In the genomic region with DNA sequence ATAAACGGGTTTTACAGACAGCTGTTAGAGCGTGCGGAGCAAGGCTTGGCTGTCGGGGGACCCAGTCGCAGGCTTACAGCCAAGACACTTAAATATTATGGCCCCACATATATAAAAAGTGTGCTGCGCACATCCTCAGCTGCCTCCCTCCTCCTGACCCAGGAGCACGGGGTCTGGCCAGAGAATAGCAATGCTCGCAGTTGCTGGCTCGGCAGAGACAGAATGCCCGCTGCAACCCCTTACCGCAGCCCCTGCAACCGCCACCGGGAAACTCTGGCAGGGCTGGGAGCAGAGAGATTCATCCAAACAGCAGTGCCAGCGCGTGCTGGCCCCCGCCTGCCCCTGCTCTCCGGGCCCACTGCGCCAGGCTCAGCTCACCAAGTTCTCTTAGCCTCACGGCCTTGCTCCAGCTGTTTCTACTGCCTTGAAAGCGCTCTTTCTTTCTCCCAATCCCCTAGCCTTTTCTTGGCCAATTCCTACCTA, we compare ENCODE assay signal across 1 cellular context.
TF ChIP-seq lines count a peak whose summit lies in the region.

No MANE protein-coding gene starts in this region.

TF ChIP-seq in GM23338, 12 proteins besides CTCF, POLR2A, EP300 and RAD21 (continued from another document):
- TF ChIP-seq ZNF331 (CRISPR knock-in tag; IDR thresholded peaks at IDR 0.05; ENCODE audit: low read depth), result no peak
- TF ChIP-seq, protein P1, sequence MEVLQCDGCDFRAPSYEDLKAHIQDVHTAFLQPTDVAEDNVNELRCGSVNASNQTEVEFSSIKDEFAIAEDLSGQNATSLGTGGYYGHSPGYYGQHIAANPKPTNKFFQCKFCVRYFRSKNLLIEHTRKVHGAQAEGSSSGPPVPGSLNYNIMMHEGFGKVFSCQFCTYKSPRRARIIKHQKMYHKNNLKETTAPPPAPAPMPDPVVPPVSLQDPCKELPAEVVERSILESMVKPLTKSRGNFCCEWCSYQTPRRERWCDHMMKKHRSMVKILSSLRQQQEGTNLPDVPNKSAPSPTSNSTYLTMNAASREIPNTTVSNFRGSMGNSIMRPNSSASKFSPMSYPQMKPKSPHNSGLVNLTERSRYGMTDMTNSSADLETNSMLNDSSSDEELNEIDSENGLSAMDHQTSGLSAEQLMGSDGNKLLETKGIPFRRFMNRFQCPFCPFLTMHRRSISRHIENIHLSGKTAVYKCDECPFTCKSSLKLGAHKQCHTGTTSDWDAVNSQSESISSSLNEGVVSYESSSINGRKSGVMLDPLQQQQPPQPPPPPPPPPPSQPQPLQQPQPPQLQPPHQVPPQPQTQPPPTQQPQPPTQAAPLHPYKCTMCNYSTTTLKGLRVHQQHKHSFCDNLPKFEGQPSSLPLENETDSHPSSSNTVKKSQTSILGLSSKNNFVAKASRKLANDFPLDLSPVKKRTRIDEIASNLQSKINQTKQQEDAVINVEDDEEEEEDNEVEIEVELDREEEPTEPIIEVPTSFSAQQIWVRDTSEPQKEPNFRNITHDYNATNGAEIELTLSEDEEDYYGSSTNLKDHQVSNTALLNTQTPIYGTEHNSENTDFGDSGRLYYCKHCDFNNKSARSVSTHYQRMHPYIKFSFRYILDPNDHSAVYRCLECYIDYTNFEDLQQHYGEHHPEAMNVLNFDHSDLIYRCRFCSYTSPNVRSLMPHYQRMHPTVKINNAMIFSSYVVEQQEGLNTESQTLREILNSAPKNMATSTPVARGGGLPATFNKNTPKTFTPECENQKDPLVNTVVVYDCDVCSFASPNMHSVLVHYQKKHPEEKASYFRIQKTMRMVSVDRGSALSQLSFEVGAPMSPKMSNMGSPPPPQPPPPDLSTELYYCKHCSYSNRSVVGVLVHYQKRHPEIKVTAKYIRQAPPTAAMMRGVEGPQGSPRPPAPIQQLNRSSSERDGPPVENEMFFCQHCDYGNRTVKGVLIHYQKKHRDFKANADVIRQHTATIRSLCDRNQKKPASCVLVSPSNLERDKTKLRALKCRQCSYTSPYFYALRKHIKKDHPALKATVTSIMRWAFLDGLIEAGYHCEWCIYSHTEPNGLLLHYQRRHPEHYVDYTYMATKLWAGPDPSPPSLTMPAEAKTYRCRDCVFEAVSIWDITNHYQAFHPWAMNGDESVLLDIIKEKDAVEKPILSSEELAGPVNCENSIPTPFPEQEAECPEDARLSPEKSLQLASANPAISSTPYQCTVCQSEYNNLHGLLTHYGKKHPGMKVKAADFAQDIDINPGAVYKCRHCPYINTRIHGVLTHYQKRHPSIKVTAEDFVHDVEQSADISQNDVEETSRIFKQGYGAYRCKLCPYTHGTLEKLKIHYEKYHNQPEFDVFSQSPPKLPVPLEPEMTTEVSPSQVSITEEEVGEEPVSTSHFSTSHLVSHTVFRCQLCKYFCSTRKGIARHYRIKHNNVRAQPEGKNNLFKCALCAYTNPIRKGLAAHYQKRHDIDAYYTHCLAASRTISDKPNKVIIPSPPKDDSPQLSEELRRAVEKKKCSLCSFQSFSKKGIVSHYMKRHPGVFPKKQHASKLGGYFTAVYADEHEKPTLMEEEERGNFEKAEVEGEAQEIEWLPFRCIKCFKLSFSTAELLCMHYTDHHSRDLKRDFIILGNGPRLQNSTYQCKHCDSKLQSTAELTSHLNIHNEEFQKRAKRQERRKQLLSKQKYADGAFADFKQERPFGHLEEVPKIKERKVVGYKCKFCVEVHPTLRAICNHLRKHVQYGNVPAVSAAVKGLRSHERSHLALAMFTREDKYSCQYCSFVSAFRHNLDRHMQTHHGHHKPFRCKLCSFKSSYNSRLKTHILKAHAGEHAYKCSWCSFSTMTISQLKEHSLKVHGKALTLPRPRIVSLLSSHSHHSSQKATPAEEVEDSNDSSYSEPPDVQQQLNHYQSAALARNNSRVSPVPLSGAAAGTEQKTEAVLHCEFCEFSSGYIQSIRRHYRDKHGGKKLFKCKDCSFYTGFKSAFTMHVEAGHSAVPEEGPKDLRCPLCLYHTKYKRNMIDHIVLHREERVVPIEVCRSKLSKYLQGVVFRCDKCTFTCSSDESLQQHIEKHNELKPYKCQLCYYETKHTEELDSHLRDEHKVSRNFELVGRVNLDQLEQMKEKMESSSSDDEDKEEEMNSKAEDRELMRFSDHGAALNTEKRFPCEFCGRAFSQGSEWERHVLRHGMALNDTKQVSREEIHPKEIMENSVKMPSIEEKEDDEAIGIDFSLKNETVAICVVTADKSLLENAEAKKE (CRISPR knock-in tag; IDR thresholded peaks at IDR 0.05), result no peak
- TF ChIP-seq EZH2 (IDR thresholded peaks at IDR 0.05; ENCODE audit: low read depth, unreplicated experiment), result no peak
- TF ChIP-seq EZH2phosphoT487 (IDR thresholded peaks at IDR 0.05; ENCODE audit: unreplicated experiment), result no peak
- no peak for TF ChIP-seq JUNB (IDR thresholded peaks at IDR 0.05; ENCODE audit: unreplicated experiment)
